Comparison of ENCODE assay signal across 8 cellular contexts in the genomic region with DNA sequence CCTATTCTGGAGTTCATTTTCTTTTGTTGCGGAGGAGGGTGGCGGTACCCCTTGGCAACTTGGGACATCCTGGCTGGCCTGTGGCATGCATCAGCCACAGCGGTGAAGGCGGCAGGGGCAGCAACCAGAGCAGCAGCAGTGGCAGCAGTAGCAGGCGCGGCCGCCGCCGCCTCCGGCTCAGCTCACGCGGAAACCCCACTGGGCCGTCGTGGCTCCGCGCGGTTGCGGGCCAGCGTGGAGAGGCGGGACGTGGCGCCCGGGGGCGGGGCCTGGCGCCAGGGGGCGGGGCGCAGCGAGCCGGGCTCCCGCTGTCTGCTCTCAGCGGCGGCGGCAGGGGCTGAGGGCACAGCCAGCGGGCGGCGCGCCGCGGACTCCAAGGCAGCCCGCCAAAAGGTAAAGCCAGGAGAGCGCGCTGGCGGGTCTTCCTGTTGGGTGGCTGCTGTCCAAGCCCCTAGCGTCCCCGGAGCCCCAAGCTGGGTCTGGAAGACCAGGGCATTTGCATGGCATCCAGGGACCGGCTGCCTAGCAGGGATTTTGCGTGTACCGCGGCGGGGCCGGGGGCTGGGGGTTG.
DNase-seq lines count a peak whose midpoint lies in the region; ATAC-seq, FAIRE-seq and TF ChIP-seq lines count a peak whose summit lies in the region.

No MANE protein-coding gene starts in this region.

- H3K9ac ChIP-seq in keratinocyte (ENCODE audit: control insufficient read depth, extremely low read depth, insufficient read depth, low read length), result no peak overlapping the region

- no peaks in the 10 kb centered on the region for H3K79me2 ChIP-seq in keratinocyte (ENCODE audit: control insufficient read depth, insufficient read depth, low read length)

- H3K27ac ChIP-seq in keratinocyte (ENCODE audit: control insufficient read depth, insufficient read depth, low read length) (no peak overlapping the region), suprapubic skin (no peak overlapping the region)

- H3K4me3 ChIP-seq in keratinocyte (ENCODE audit: control insufficient read depth in 2 of 3, extremely low read depth in 1 of 3, insufficient read depth in 2 of 3, low read depth in 1 of 3, low read length in 3 of 3) (no peak overlapping the region), suprapubic skin (peak overlapping the region; percentile 59)

- in situ Hi-C loops in ACHN (cut with HindIII; ENCODE audit: low pct_ligation_motif_present, low pct_unique_long_range_greater_than_20kb, low sequenced_read_pairs), result no loop called here

- H3K4me2 ChIP-seq in keratinocyte (ENCODE audit: control insufficient read depth, extremely low read depth, insufficient read depth, low read depth, low read length), result peak overlapping the region; percentile 41

- TF ChIP-seq POLR2A in suprapubic skin (IDR thresholded peaks at IDR 0.05), result no peak

- no peak overlapping the region for H2AFZ ChIP-seq in keratinocyte (ENCODE audit: control insufficient read depth, low read length)

- dilution Hi-C loops in keratinocyte (cut with MboI; ENCODE audit: extremely low pct_ligation_motif_present, low sequenced_read_pairs), result no loop called here

- TF ChIP-seq EP300 in suprapubic skin (IDR thresholded peaks at IDR 0.05), result no peak

- H4K20me1 ChIP-seq in keratinocyte (ENCODE audit: control insufficient read depth, extremely low read depth, insufficient read depth, low read length), result no peaks in the 10 kb centered on the region

- DNase-seq in ACHN, result peak; percentile 4
- peak; percentile 69 for DNase-seq in astrocyte of the hippocampus (ENCODE audit: low read depth, low spot score)
- no peak for DNase-seq in keratinocyte (ENCODE audit: low read depth, low spot score)
- peak in 1 of 2 donors; percentile 54 for DNase-seq in suprapubic skin (ENCODE audit: low spot score in 2 of 2)
- DNase-seq in stimulated activated CD4-positive, alpha-beta T cell treated with anti-CD3 and anti-CD28 coated beads, Interleukin-4, amount 100 ng/mL, for 4 hours, result no peak
- no peak for DNase-seq in GM10266 (ENCODE audit: extremely low spot score)

- H3K4me1 ChIP-seq in keratinocyte (ENCODE audit: control insufficient read depth, extremely low read depth, insufficient read depth, low read length) (peaks cover 3% of the 10 kb centered on the region), suprapubic skin (peaks cover 18% of the 10 kb centered on the region)

- H3K9me3 ChIP-seq in keratinocyte (ENCODE audit: control insufficient read depth, low read depth, low read length) (no peaks in the 10 kb centered on the region), suprapubic skin (no peaks in the 10 kb centered on the region)

- 16% methylated on average over 11 of the region's 51 CpGs for WGBS in suprapubic skin

- H3K9me1 ChIP-seq in keratinocyte (ENCODE audit: control insufficient read depth, extremely low read depth, insufficient read depth, low read length), result no peaks in the 10 kb centered on the region

- H3K27me3 ChIP-seq in keratinocyte (ENCODE audit: control insufficient read depth, extremely low read depth, insufficient read depth, low read length) (peaks cover 35% of the 10 kb centered on the region), suprapubic skin (peaks cover 28% of the 10 kb centered on the region)

- no peak for FAIRE-seq in keratinocyte (lab: Jason Lieb, UNC)

- TF ChIP-seq CTCF in keratinocyte (optimal IDR thresholded peaks at IDR 0.05 in 1 of 3, IDR thresholded peaks at IDR 0.05 in 1 of 3, conservative IDR thresholded peaks at IDR 0.05 in 1 of 3; ENCODE audit: extremely low read depth in 1 of 3, insufficient read depth in 2 of 3, low read length in 3 of 3) (no peak), suprapubic skin (IDR thresholded peaks at IDR 0.05) (no peak), GM10266 (IDR thresholded peaks at IDR 0.05; ENCODE audit: control insufficient read depth, insufficient read depth, low read depth, missing control alignments) (no peak)

- H3K36me3 ChIP-seq in keratinocyte (ENCODE audit: control insufficient read depth in 2 of 2, extremely low read depth in 1 of 2, insufficient read depth in 2 of 2, low read length in 2 of 2), result no peaks in the 10 kb centered on the region
- H3K36me3 ChIP-seq in suprapubic skin, result no peaks in the 10 kb centered on the region

- ATAC-seq in HG02759 (IDR thresholded peaks at IDR 0.05; ENCODE audit: unreplicated experiment), result peak; percentile 59
- no peak for ATAC-seq in HG03520 (IDR thresholded peaks at IDR 0.05; ENCODE audit: unreplicated experiment)

Comparison
In these comparisons a context has a peak if more than half of its experiments do, and no peak if none do; other contexts are left out.
1. DNase-seq: peak in ACHN (single experiment) and astrocyte of the hippocampus (single experiment); none in keratinocyte (single experiment), stimulated activated CD4-positive, alpha-beta T cell treated with anti-CD3 and anti-CD28 coated beads, Interleukin-4, amount 100 ng/mL, for 4 hours (0 of 2) and GM10266 (single experiment).